1 cellular context compared by ENCODE assay signal in the genomic region with DNA sequence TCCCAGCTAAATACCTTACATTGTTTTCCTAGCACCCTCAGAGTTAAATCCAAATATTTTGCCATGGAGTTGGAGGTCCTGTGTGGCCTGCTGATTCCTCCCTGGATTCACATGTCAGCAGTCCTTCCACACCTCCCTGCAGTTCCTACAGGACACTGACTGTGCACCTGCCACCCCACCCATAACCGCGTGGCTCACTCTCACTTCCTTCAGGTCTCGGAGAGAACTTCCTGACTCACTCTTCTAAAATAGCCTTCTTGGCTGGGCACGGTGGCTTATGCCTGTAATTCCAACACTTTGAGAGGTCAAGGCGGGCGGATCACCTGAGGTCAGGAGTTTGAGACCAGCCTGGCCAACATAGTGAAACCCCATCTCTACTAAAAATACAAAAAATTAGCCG.
TF ChIP-seq lines count a peak whose summit lies in the region.

No MANE protein-coding gene starts in this region.

TF ChIP-seq in K562, 482 proteins besides CTCF, POLR2A, EP300 and RAD21 (continued from another document):
- TF ChIP-seq XRCC4 (IDR thresholded peaks at IDR 0.05; ENCODE audit: extremely low read depth, insufficient read depth, insufficient read length) (no peak), ZBTB11 (CRISPR knock-in tag; IDR thresholded peaks at IDR 0.05) (no peak), RERE (CRISPR knock-in tag; IDR thresholded peaks at IDR 0.05; ENCODE audit: borderline replicate concordance) (no peak), ZSCAN29 (IDR thresholded peaks at IDR 0.05) (no peak), ZNF217 (CRISPR knock-in tag; IDR thresholded peaks at IDR 0.05) (no peak), KLF1 (tag; IDR thresholded peaks at IDR 0.05) (no peak), NKRF (IDR thresholded peaks at IDR 0.05; ENCODE audit: borderline replicate concordance) (no peak), ZKSCAN8 (CRISPR knock-in tag; IDR thresholded peaks at IDR 0.05) (no peak), SIX5 (IDR thresholded peaks at IDR 0.05; ENCODE audit: borderline replicate concordance in 1 of 2, insufficient read depth in 1 of 2, low read depth in 1 of 2, low read length in 2 of 2) (no peak), HNRNPLL (IDR thresholded peaks at IDR 0.05; ENCODE audit: low read depth, low read length, poor library complexity, severe bottlenecking) (no peak), CC2D1A (IDR thresholded peaks at IDR 0.05) (no peak), TCF3 (CRISPR knock-in tag; IDR thresholded peaks at IDR 0.05) (no peak), ZNF408 (CRISPR knock-in tag; IDR thresholded peaks at IDR 0.05; ENCODE audit: low read depth) (no peak)
- TF ChIP-seq, protein P1, sequence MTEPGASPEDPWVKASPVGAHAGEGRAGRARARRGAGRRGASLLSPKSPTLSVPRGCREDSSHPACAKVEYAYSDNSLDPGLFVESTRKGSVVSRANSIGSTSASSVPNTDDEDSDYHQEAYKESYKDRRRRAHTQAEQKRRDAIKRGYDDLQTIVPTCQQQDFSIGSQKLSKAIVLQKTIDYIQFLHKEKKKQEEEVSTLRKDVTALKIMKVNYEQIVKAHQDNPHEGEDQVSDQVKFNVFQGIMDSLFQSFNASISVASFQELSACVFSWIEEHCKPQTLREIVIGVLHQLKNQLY (CRISPR knock-in tag; conservative IDR thresholded peaks at IDR 0.05), result no peak
